Comparison of ENCODE assay signal across 9 cellular contexts in genomic region chr10:99859585-99859984, GRCh38.
A peak's percentile ranks its signal among the peaks of the same experiment; 100 is the strongest.
DNase-seq lines count a peak whose midpoint lies in the region; ATAC-seq, FAIRE-seq and TF ChIP-seq lines count a peak whose summit lies in the region.
"Had no signal": no experiment of that assay in that cellular context is flagged by ENCODE, and none has a peak within 500 bp of the region (broad histone marks: within the 10 kb centered on the region; RNA-seq: fewer than 3 reads in every experiment).

No MANE protein-coding gene starts in this region.

- H3K4me1 ChIP-seq in Caco-2: no peaks in the 10 kb centered on the region

- ATAC-seq in GM21717 (IDR thresholded peaks at IDR 0.05; ENCODE audit: unreplicated experiment) (no peak), GM21576 (IDR thresholded peaks at IDR 0.05; ENCODE audit: unreplicated experiment) (no peak)
- ATAC-seq: mucosa of descending colon had no signal

- H3K9me2 ChIP-seq in SU-DHL-6 (replicated peaks; ENCODE audit: insufficient read depth, low read length): no peaks in the 10 kb centered on the region

- no peak overlapping the region for H3K4me3 Mint-ChIP-seq in Caco-2 (ENCODE audit: unreplicated experiment)

- CTCF ChIA-PET in Caco-2 (lab: Charles Lee): interaction anchor here (0.6 to 2.6 kb wide), 6 partner anchors 9 to 241 kb away, joined by 3 to 10 read pairs (median 4); no protein-coding TSS in a partner anchor

- no peaks in the 10 kb centered on the region for H3K9me3 ChIP-seq in Caco-2
- no peaks in the 10 kb centered on the region for H3K9me3 ChIP-seq in SU-DHL-6 (ENCODE audit: insufficient read depth, low read length)
- H3K9me3 ChIP-seq: mucosa of descending colon had no signal

- no peak overlapping the region for H2AFZ ChIP-seq in SU-DHL-6 (ENCODE audit: low read depth, low read length, severe bottlenecking)

- H3K36me3 ChIP-seq in Caco-2 (ENCODE audit: control insufficient read depth, insufficient read depth, low read length) (no peaks in the 10 kb centered on the region), SU-DHL-6 (ENCODE audit: low read length) (no peaks in the 10 kb centered on the region)

- H3K4me3 ChIP-seq in Caco-2 (ENCODE audit: low read depth, low read length) (no peak overlapping the region), SU-DHL-6 (ENCODE audit: insufficient read depth, low read length, poor library complexity, severe bottlenecking) (no peak overlapping the region)
- H3K4me3 ChIP-seq: mucosa of descending colon had no signal

- BruUV-seq in Caco-2 (replicated peaks; lab: Mats Ljungman, UMichigan): no TSS peak

- H3K79me2 ChIP-seq in SU-DHL-6 (ENCODE audit: insufficient read depth, low read length): no peaks in the 10 kb centered on the region

- H3K27ac ChIP-seq in SU-DHL-6 (ENCODE audit: low read depth, low read length): no peak overlapping the region

- peaks cover 21% of the 10 kb centered on the region for H3K4me1 Mint-ChIP-seq in Caco-2 (ENCODE audit: low read depth, unreplicated experiment)

- no peaks in the 10 kb centered on the region for H3K27me3 Mint-ChIP-seq in Caco-2 (ENCODE audit: insufficient read depth, unreplicated experiment)

- no peak overlapping the region for H3K4me2 ChIP-seq in SU-DHL-6 (ENCODE audit: low read depth, low read length, poor library complexity, severe bottlenecking)

- no peak overlapping the region for H3K9ac ChIP-seq in SU-DHL-6 (ENCODE audit: low read length)

- peaks cover 11% of the 10 kb centered on the region for H3K36me3 Mint-ChIP-seq in Caco-2 (ENCODE audit: insufficient read depth, unreplicated experiment)

- no peaks in the 10 kb centered on the region for H3K9me3 Mint-ChIP-seq in Caco-2 (ENCODE audit: unreplicated experiment)

- TF ChIP-seq CTCF in Caco-2 (IDR thresholded peaks at IDR 0.05; ENCODE audit: insufficient read depth in 1 of 2, low read depth in 1 of 2, low read length in 1 of 2, severe bottlenecking in 1 of 2, unreplicated experiment in 1 of 2) (peak; percentile 46 to 62), GM20000 (IDR thresholded peaks at IDR 0.05; ENCODE audit: extremely low read depth, missing control alignments) (peak; percentile 30), SU-DHL-6 (IDR thresholded peaks at IDR 0.05; ENCODE audit: insufficient read depth, low read length, poor library complexity, severe bottlenecking) (peak; percentile 37)

- H3F3A ChIP-seq in SU-DHL-6 (ENCODE audit: insufficient read depth): no peaks in the 10 kb centered on the region

- intact Hi-C loops in Caco-2 (cut with micrococcal nuclease; ENCODE audit: unreplicated experiment): no loop called here

- no peaks in the 10 kb centered on the region for H4K20me1 ChIP-seq in SU-DHL-6 (ENCODE audit: low read depth, low read length)

- POLR2A ChIA-PET in Caco-2 (lab: Charles Lee): interaction anchor here (0.6 kb wide), 1 partner anchor 71 kb away, joined by 5 read pairs; no protein-coding TSS in a partner anchor

- H3K27ac Mint-ChIP-seq in Caco-2 (ENCODE audit: unreplicated experiment): no peak overlapping the region

- no peaks in the 10 kb centered on the region for H3K27me3 ChIP-seq in Caco-2 (replicated peaks; ENCODE audit: control insufficient read depth, insufficient read depth, low read length)
- H3K27me3 ChIP-seq in SU-DHL-6 (ENCODE audit: low read length): no peaks in the 10 kb centered on the region

- no peak for FAIRE-seq in HTR-8/SVneo (lab: Jason Lieb, UNC)

- DNase-seq in Caco-2 (peak; percentile 51 to 56), GM20000 (ENCODE audit: low spot score) (no peak), iPS-NIHi11 (ENCODE audit: low spot score) (peak; percentile 66), HTR-8/SVneo (ENCODE audit: insufficient read length, low spot score) (no peak)
- no peak for DNase-seq in effector CD8-positive, alpha-beta T cell (lab: John Stamatoyannopoulos, UW)

Comparison
In these comparisons a context has a peak if more than half of its experiments do, and no peak if none do; other contexts are left out.
1. DNase-seq: peak in Caco-2 (2 of 2) and iPS-NIHi11 (single experiment); none in GM20000 (single experiment), HTR-8/SVneo (single experiment) and effector CD8-positive, alpha-beta T cell (single experiment).
2. Peak in every context shown above with its lines, with median percentiles within 50 percentile points of each other: CTCF ChIP-seq.